8 cellular contexts compared by ENCODE assay signal in genomic region chr9:68704804-68705635, GRCh38. TPM values are rescaled to one million over a fixed set of nuclear protein-coding genes. Genes with fewer than 3 reads are reported as not detected.
A peak's percentile ranks its signal among the peaks of the same experiment; 100 is the strongest.
DNase-seq lines count a peak whose midpoint lies in the region; ATAC-seq and TF ChIP-seq lines count a peak whose summit lies in the region.

Gene PIP5K1B (plus strand): TSS chr9:68705240. CDS start chr9:68822615, 117,375 bp downstream.

- H3K36me3 ChIP-seq in neural cell (ENCODE audit: insufficient read depth, low read length) (no peaks in the 10 kb centered on the region), transverse colon (no peaks in the 10 kb centered on the region)

- H4K20me1 ChIP-seq in neural cell (ENCODE audit: insufficient read depth): no peaks in the 10 kb centered on the region

- TF ChIP-seq CTCF in neural cell (IDR thresholded peaks at IDR 0.05; ENCODE audit: poor library complexity, severe bottlenecking): peak; percentile 32
- TF ChIP-seq CTCF in transverse colon (IDR thresholded peaks at IDR 0.05): peak in 1 of 5 experiments; percentile 11

- peak within 1 kb of the TSS; percentile 25 for H3K27ac ChIP-seq in neural cell (ENCODE audit: low read length)
- peak within 1 kb of the TSS; percentile 94 to 95 (median 94) for H3K27ac ChIP-seq in transverse colon

- intact Hi-C loops in transverse colon (cut with DNase I; ENCODE audit: low total_unique reads): loop anchor here (5.0 kb wide), 2 partner anchors 173 to 297 kb away; no protein-coding TSS in a partner anchor

- no peaks in the 10 kb centered on the region for H3K9me3 ChIP-seq in neural cell (ENCODE audit: low read length)
- no peaks in the 10 kb centered on the region for H3K9me3 ChIP-seq in transverse colon

- peak within 1 kb of the TSS; percentile 89 for H3K4me2 ChIP-seq in neural cell (ENCODE audit: low read length)

- peak within 1 kb of the TSS; percentile 61 for H2AFZ ChIP-seq in neural cell (ENCODE audit: low read depth, low read length)

- H3K4me3 ChIP-seq in neural cell (ENCODE audit: low read length) (peak within 1 kb of the TSS; percentile 89), transverse colon (peak within 1 kb of the TSS; percentile 39 to 88 (median 68))

- no peaks in the 10 kb centered on the region for H3F3A ChIP-seq in neural cell (ENCODE audit: insufficient read depth, low read length, poor library complexity, severe bottlenecking)

- in situ Hi-C loops in transverse colon (cut with MboI; ENCODE audit: low pct_ligation_motif_present in 1 of 4, low pct_unique_long_range_greater_than_20kb in 1 of 4, low sequenced_read_pairs in 3 of 4): loop anchor here in 2 of 4 donors (25.0 kb wide), 2 partner anchors 132 to 282 kb away; no protein-coding TSS in a partner anchor

- TF ChIP-seq RAD21 in neural cell (conservative IDR thresholded peaks at IDR 0.05): peak; percentile 46

- TF ChIP-seq EP300 in neural cell (conservative IDR thresholded peaks at IDR 0.05; ENCODE audit: poor library complexity, severe bottlenecking): peak; percentile 11
- no peak for TF ChIP-seq EP300 in transverse colon (IDR thresholded peaks at IDR 0.05; ENCODE audit: low read depth)

- ATAC-seq in GM18907 (IDR thresholded peaks at IDR 0.05; ENCODE audit: unreplicated experiment): peak; percentile 79
- ATAC-seq in HG03103 (IDR thresholded peaks at IDR 0.05; ENCODE audit: low read depth, unreplicated experiment): peak; percentile 70

- peak within 1 kb of the TSS; percentile 68 for H3K9ac ChIP-seq in neural cell (ENCODE audit: low read length)

- no peaks in the 10 kb centered on the region for H3K9me2 ChIP-seq in neural cell (ENCODE audit: insufficient read depth, low read length)

- DNase-seq in CD1c-positive myeloid dendritic cell (ENCODE audit: extremely low spot score) (peak; percentile 85), NCI-H226 (peak; percentile 54), germinal center (ENCODE audit: low spot score) (peak; percentile 90), transverse colon (peak; percentile 90)
- peak; percentile 28 for DNase-seq in activated T-cell treated with anti-CD3 and anti-CD28 coated beads, Interleukin-2, amount 50 U/mL, for 1 hour

- WGBS in transverse colon (ENCODE audit: low coverage in 1 of 2), 2 donors: 1% methylated on average over 47 of the region's 99 CpGs; no CpG with 5 or more reads in 1 of the 2 donors

- H3K27me3 ChIP-seq in neural cell (ENCODE audit: insufficient read depth, low read depth, low read length) (peaks cover 13% of the 10 kb centered on the region), transverse colon (peaks cover 3% of the 10 kb centered on the region)

- TF ChIP-seq POLR2A in transverse colon (IDR thresholded peaks at IDR 0.05): peak; percentile 91

- H3K4me1 ChIP-seq in transverse colon: peaks cover 0 to 30% (median 19%) of the 10 kb centered on the region in 4 donors

- H3K79me2 ChIP-seq in neural cell (replicated peaks; ENCODE audit: insufficient read depth, low read length): no peaks in the 10 kb centered on the region

TF ChIP-seq in neural cell, 6 proteins besides CTCF, POLR2A, EP300 and RAD21:
- TF ChIP-seq TAF1 (IDR thresholded peaks at IDR 0.05; ENCODE audit: low read depth) (peak; percentile 42), REST (IDR thresholded peaks at IDR 0.05; ENCODE audit: borderline replicate concordance) (no peak), SMC3 (conservative IDR thresholded peaks at IDR 0.05; ENCODE audit: poor library complexity) (peak; percentile 43), MXI1 (conservative IDR thresholded peaks at IDR 0.05; ENCODE audit: poor library complexity, severe bottlenecking) (peak; percentile 22), POLR2AphosphoS5 (IDR thresholded peaks at IDR 0.05) (no peak), EZH2 (IDR thresholded peaks at IDR 0.05; ENCODE audit: borderline replicate concordance, insufficient read depth, low read length, poor library complexity, severe bottlenecking) (no peak)

RNA-seq across cellular contexts. Expression of gene PIP5K1B, which starts in this region (rescaled TPM):
- polyA plus RNA-seq in neural cell: 0.72 and 1.5 TPM in 2 replicates
- 0.97 and 1.4 TPM in 2 replicates for polyA minus RNA-seq in neural cell
- 100 to 1,000 TPM in 1 of 4 donors, 10 to 100 TPM in 3; 45.6 to 104 (median 76.0) TPM for total RNA-seq in transverse colon

Comparison
In these comparisons a context has a peak if more than half of its experiments do, and no peak if none do; other contexts are left out.
1. Peak in every context shown above with its lines: DNase-seq, ATAC-seq, H3K4me3 ChIP-seq and H3K27ac ChIP-seq.
2. DNase-seq: peak in every context shown above with its lines; median percentile 90 in germinal center; 90 in transverse colon; 85 in CD1c-positive myeloid dendritic cell; 54 in NCI-H226; 28 in activated T-cell treated with anti-CD3 and anti-CD28 coated beads, Interleukin-2, amount 50 U/mL, for 1 hour.